ENCODE assay signal across 13 cellular contexts in the genomic region with DNA sequence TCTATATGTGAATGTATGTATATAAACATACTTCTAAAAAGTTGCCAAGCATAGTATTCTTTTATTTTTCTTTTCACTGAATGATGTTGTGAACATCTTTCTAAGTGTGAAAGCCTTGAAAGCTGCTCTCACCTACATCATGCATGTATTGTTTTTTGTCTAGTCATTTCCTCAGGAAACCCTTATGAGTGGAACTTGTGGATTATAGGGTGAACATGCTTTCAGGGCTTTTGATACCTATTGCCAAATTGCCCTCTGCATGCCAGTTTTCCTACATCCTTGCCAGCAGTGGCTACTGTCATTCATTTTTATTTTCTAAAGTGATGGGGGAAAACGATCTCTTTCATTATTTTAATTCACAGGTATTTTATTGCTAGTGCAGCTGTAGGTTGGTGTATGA.
"Had no signal": no experiment of that assay in that cellular context is flagged by ENCODE, and none has a peak within 500 bp of the region (broad histone marks: within the 10 kb centered on the region; RNA-seq: fewer than 3 reads in every experiment).

No MANE protein-coding gene starts in this region.

- H3K27ac ChIP-seq: cardiac muscle cell, gastrocnemius medialis, right atrium auricular region, suprapubic skin, transverse colon had no signal

- DNase-seq: activated CD4-positive, alpha-beta memory T cell treated with anti-CD3 and anti-CD28 coated beads for 36 hours; activated naive CD4-positive, alpha-beta T cell treated with Interleukin-2 at 50 U/mL for 16 hours; activated naive CD8-positive, alpha-beta T cell treated with anti-CD3 and anti-CD28 coated beads, Interleukin-2, amount 10 ng/mL, durations not matched to agents 7 days and 5 days; activated T-cell treated with anti-CD3 and anti-CD28 coated beads, Interleukin-2, amount 50 U/mL, for 1 hour; amygdala; endodermal cell; gastrocnemius medialis; left ventricle myocardium superior; stimulated activated CD4-positive, alpha-beta T cell treated with anti-CD3 and anti-CD28 coated beads, Interleukin-2, amount 100 ng/mL, for 24 hours; transverse colon had no signal

- H3K9me3 ChIP-seq: gastrocnemius medialis, right atrium auricular region, suprapubic skin, transverse colon had no signal

- H3K36me3 ChIP-seq: cardiac muscle cell, gastrocnemius medialis, right atrium auricular region, suprapubic skin, transverse colon had no signal

- H3K27me3 ChIP-seq: cardiac muscle cell, gastrocnemius medialis, right atrium auricular region, suprapubic skin, transverse colon had no signal

- ATAC-seq: gastrocnemius medialis had no signal

- H3K4me1 ChIP-seq: right atrium auricular region, suprapubic skin, transverse colon had no signal

- H3K4me3 ChIP-seq: cardiac muscle cell, gastrocnemius medialis, right atrium auricular region, suprapubic skin, transverse colon had no signal
